In the genomic region with DNA sequence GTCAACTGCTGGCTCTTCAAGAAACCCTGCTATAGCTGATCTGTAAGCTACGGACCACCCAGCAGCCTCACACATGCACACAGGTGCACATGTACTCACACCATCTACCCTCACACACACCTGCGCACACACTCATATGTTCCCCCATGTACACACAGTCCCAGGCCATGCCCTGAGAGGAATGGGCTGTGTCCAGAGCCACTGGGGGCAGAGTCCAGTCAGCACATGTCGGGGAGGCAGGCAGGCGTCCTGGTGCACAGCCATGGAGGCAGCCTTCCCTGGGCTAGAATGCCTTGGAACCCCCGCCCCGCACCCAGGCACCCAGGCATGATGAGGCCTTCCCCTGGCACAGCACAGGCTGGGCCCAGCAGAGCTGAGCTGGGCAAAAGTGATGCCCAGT, we compare ENCODE assay signal across 24 cellular contexts. TPM values are rescaled to one million over a fixed set of nuclear protein-coding genes. Genes with fewer than 3 reads are reported as not detected.
"Had no signal": no experiment of that assay in that cellular context is flagged by ENCODE, and none has a peak within 500 bp of the region (broad histone marks: within the 10 kb centered on the region; RNA-seq: fewer than 3 reads in every experiment).

No MANE protein-coding gene starts in this region.

- H3K27me3 ChIP-seq: neural progenitor cell had no signal

- H3K79me2 ChIP-seq: parathyroid adenoma had no signal

- H3K36me3 ChIP-seq: heart left ventricle, neural progenitor cell, prostate gland, stomach had no signal

- H3K27ac Mint-ChIP-seq: naive thymus-derived CD8-positive, alpha-beta T cell; type B pancreatic cell had no signal

- H3K4me3 Mint-ChIP-seq: naive thymus-derived CD8-positive, alpha-beta T cell; neural progenitor cell; type B pancreatic cell had no signal

- H3K36me3 Mint-ChIP-seq: naive thymus-derived CD8-positive, alpha-beta T cell; neural progenitor cell; type B pancreatic cell had no signal

- H3K4me3 ChIP-seq: heart left ventricle, mucosa of descending colon, neural progenitor cell, prostate gland, stomach had no signal

- DNase-seq: effector memory CD4-positive, alpha-beta T cell; hypothalamus; mucosa of descending colon; naive thymus-derived CD8-positive, alpha-beta T cell; occipital lobe; stimulated activated CD4-positive, alpha-beta T cell treated with anti-CD3 and anti-CD28 coated beads, Interleukin-2, amount 100 ng/mL, for 24 hours; stimulated activated naive CD4-positive, alpha-beta T cell; stomach; substantia nigra had no signal

- H3K9me3 ChIP-seq: heart left ventricle, mucosa of descending colon, prostate gland, stomach had no signal

- H3K9ac ChIP-seq: neural progenitor cell, parathyroid adenoma had no signal

- H3K27ac ChIP-seq: heart left ventricle, neural progenitor cell, parathyroid adenoma, prostate gland, stomach had no signal

- FAIRE-seq: endometrium, frontal cortex, islet of Langerhans, urothelium cell line had no signal

- ATAC-seq: esophagus mucosa; heart left ventricle; mucosa of descending colon; naive thymus-derived CD8-positive, alpha-beta T cell; sciatic nerve had no signal

- H2AFZ ChIP-seq: neural progenitor cell, parathyroid adenoma had no signal

- H3K4me1 ChIP-seq: parathyroid adenoma had no signal

- H3K4me2 ChIP-seq: neural progenitor cell had no signal

- H3K9me3 Mint-ChIP-seq: naive thymus-derived CD8-positive, alpha-beta T cell; type B pancreatic cell had no signal

RNA-seq across cellular contexts. Expression of a gene that starts 58.3 kb away (rescaled TPM):
- total RNA-seq: fibroblast of lung; frontal cortex; glomerular endothelial cell; lung microvascular endothelial cell; naive thymus-derived CD8-positive, alpha-beta T cell; renal cortical epithelial cell had no signal
- polyA plus RNA-seq: fibroblast of lung; naive thymus-derived CD8-positive, alpha-beta T cell had no signal
